Comparison of ENCODE assay signal across 8 cellular contexts in the genomic region with DNA sequence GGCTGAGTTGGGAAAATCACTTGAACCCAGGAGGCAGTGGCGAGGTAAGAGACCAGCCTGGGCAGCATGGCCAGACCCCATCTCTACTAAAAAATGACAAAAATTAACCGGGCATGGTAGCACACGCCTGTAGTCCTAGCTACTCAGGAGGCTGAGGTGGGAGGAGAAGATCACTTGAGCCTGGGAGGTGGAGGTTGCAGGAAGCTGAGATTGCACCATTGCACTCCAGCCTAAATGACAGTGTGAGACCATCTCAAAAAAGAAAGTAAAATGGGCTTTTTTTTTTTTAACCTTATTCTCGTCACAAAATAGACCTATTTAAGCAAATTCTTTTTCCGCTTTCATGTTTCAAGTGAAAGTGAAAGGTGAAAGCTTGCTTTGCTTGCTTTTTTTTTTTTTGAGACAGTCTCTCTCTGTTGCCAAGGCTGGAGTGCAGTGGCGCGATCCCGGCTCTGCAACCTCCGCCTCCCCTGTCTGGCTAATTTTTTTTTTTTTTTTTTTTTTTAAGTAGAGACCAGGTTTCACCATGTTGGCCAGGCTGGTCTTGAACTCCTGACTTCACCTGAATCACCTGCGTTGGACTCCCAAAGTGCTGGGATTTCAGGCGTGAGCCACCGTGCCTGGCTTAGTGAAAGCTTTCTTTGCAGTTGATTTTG. TPM values are rescaled to one million over a fixed set of nuclear protein-coding genes. Genes with fewer than 3 reads are reported as not detected.
DNase-seq lines count a peak whose midpoint lies in the region; TF ChIP-seq lines count a peak whose summit lies in the region.

No MANE protein-coding gene starts in this region.

- H3K4me1 ChIP-seq in Karpas-422 (ENCODE audit: low read length) (peaks cover 61% of the 10 kb centered on the region), sigmoid colon (peaks cover 0 to 64% (median 51%) of the 10 kb centered on the region in 4 donors)

- TF ChIP-seq EP300 in sigmoid colon (IDR thresholded peaks at IDR 0.05) = no peak

- H3K27ac ChIP-seq in Karpas-422 (ENCODE audit: low read length) (peak overlapping the region; percentile 92), sigmoid colon (peak overlapping the region in 1 of 4 donors; percentile 96)

- H3K27me3 Mint-ChIP-seq in brain = peaks cover 8% of the 10 kb centered on the region

- H4K20me1 ChIP-seq in Karpas-422 (ENCODE audit: insufficient read depth, low read depth, low read length) = peaks cover 69% of the 10 kb centered on the region

- peak overlapping the region; percentile 48 for H3K9ac ChIP-seq in Karpas-422 (ENCODE audit: low read length)

- DNase-seq in activated CD8-positive, alpha-beta memory T cell treated with anti-CD3 and anti-CD28 coated beads for 24 hours = peak; percentile 62
- DNase-seq in activated CD8-positive, alpha-beta memory T cell treated with anti-CD3 and anti-CD28 coated beads, Interleukin-2, amount 50 U/mL, for 4 hours = no peak
- peak; percentile 95 for DNase-seq in Karpas-422
- peak in 2 of 3 donors; percentile 20 to 25 for DNase-seq in stimulated activated CD4-positive, alpha-beta T cell treated with anti-CD3 and anti-CD28 coated beads, Interleukin-12 subunit alpha, Interleukin-12 subunit beta, amount 100 ng/mL, for 48 hours (ENCODE audit: low read depth in 2 of 3, low spot score in 1 of 3)
- DNase-seq in NCI-H2227 (lab: John Stamatoyannopoulos, UW; ENCODE audit: unreplicated experiment) = no peak
- DNase-seq in HEK293T (ENCODE audit: extremely low spot score) = no peak
- DNase-seq in sigmoid colon = no peak

- H3K27me3 ChIP-seq in Karpas-422 (ENCODE audit: low read length) = no peaks in the 10 kb centered on the region
- H3K27me3 ChIP-seq in sigmoid colon = no peaks in the 10 kb centered on the region

- peak overlapping the region in 4 of 5 experiments; percentile 27 to 49 (median 36) for H3K4me3 Mint-ChIP-seq in brain

- intact Hi-C loops in sigmoid colon (cut with DNase I) = no loop called here

- TF ChIP-seq CTCF in brain (conservative IDR thresholded peaks at IDR 0.05) (no peak), sigmoid colon (IDR thresholded peaks at IDR 0.05) (no peak)

- no peaks in the 10 kb centered on the region for H3K9me2 ChIP-seq in Karpas-422 (replicated peaks; ENCODE audit: insufficient read depth, low read length)

- CTCF ChIA-PET in HEK293T (lab: Yijun Ruan, JAX) = no interaction called here

- 48 to 71% methylated on average over 12 of the region's 12 CpGs for WGBS in sigmoid colon, 2 donors

- no peaks in the 10 kb centered on the region for H3K9me3 Mint-ChIP-seq in brain

- H2AFZ ChIP-seq in Karpas-422 (ENCODE audit: low read length) = no peak overlapping the region

- peaks cover 64% of the 10 kb centered on the region for H3K4me1 Mint-ChIP-seq in brain

- H3K4me3 ChIP-seq in Karpas-422 (ENCODE audit: low read length) (peak overlapping the region; percentile 63), sigmoid colon (peak overlapping the region in 2 of 4 donors; percentile 2 to 12)

- no peaks in the 10 kb centered on the region for H3K9me3 ChIP-seq in Karpas-422 (ENCODE audit: low read length)
- H3K9me3 ChIP-seq in sigmoid colon = no peaks in the 10 kb centered on the region

- peaks cover 47% of the 10 kb centered on the region for H3K36me3 Mint-ChIP-seq in brain

- H3K36me3 ChIP-seq in Karpas-422 (ENCODE audit: insufficient read depth, low read length) (peaks cover 35% of the 10 kb centered on the region), sigmoid colon (peaks cover 0 to 19% (median 6%) of the 10 kb centered on the region in 4 donors)

- peak overlapping the region; percentile 98 for H3K4me2 ChIP-seq in Karpas-422 (ENCODE audit: low read depth, low read length, poor library complexity, severe bottlenecking)

- POLR2A ChIA-PET in HEK293T (lab: Yijun Ruan, JAX) = interaction anchor here (0.5 kb wide), 1 partner anchor 9 kb away, joined by 3 read pairs; no protein-coding TSS in a partner anchor

- no peak for TF ChIP-seq POLR2A in sigmoid colon (IDR thresholded peaks at IDR 0.05)

- H3K79me2 ChIP-seq in Karpas-422 (ENCODE audit: low read length) = peaks cover 89% of the 10 kb centered on the region

- H3K27ac Mint-ChIP-seq in brain = peak overlapping the region in 1 of 5 experiments; percentile 11

TF ChIP-seq in HEK293T, 16 proteins besides CTCF, POLR2A, EP300 and RAD21:
- TF ChIP-seq FOXK2 (IDR thresholded peaks at IDR 0.05) = no peak
- no peak for TF ChIP-seq FOXA1 (IDR thresholded peaks at IDR 0.05)
- no peak for TF ChIP-seq NFRKB (IDR thresholded peaks at IDR 0.05)
- no peak for TF ChIP-seq LEF1 (IDR thresholded peaks at IDR 0.05; ENCODE audit: borderline replicate concordance)

RNA-seq across cellular contexts. Expression of gene PDIA3, which starts 3.6 kb away (rescaled TPM):
- total RNA-seq in Karpas-422 (2014; rRNA removed; shearing (Covaris generic); ENCODE audit: low replicate concordance) = 160 and 198 TPM in 2 replicates
- polyA plus RNA-seq in brain (ENCODE audit: insufficient read depth, low read depth, low replicate concordance) (231 TPM), sigmoid colon (100 to 1,000 TPM in 1 of 3 donors, 10 to 100 TPM in 2; 36.6 to 430 (median 82.5) TPM)
- total RNA-seq in sigmoid colon = 10 to 100 TPM; 62.0 to 66.2 (median 63.4) TPM

RNA-seq across cellular contexts. Expression of gene ELL3, which starts 26.9 kb away (rescaled TPM):
- total RNA-seq in Karpas-422 (2014; rRNA removed; shearing (Covaris generic); ENCODE audit: low replicate concordance) = 522 and 565 TPM in 2 replicates
- polyA plus RNA-seq in brain (ENCODE audit: insufficient read depth, low read depth, low replicate concordance) = 10.6 TPM
- 1 to 10 TPM; 1.9 to 6.4 (median 4.3) TPM for total RNA-seq in sigmoid colon
- polyA plus RNA-seq in sigmoid colon = 10 to 100 TPM; 31.1 to 45.8 (median 36.0) TPM

RNA-seq across cellular contexts. Expression of gene SERF2, which starts 42.3 kb away (rescaled TPM):
- 882 and 1,084 TPM in 2 replicates for total RNA-seq in Karpas-422 (2014; rRNA removed; shearing (Covaris generic); ENCODE audit: low replicate concordance)
- polyA plus RNA-seq in brain (ENCODE audit: insufficient read depth, low read depth, low replicate concordance) (789 TPM), sigmoid colon (1,000 to 10,000 TPM; 1,723 to 3,090 (median 2,981) TPM)
- total RNA-seq in sigmoid colon = 100 to 1,000 TPM; 625 to 803 (median 718) TPM

RNA-seq across cellular contexts. Expression of gene SERINC4, which starts 50.2 kb away (rescaled TPM):
- total RNA-seq in Karpas-422 (2014; rRNA removed; shearing (Covaris generic); ENCODE audit: low replicate concordance) = not detected in 2 replicates
- polyA plus RNA-seq in brain (ENCODE audit: insufficient read depth, low read depth, low replicate concordance) (0.22 TPM), sigmoid colon (under 1 TPM in 2 of 3 donors, not detected in 1; 0.60 to 0.61 TPM)
- under 1 TPM in 1 of 4 donors, not detected in 3; 0.27 TPM for total RNA-seq in sigmoid colon

RNA-seq across cellular contexts. Expression of gene HYPK, which starts 50.6 kb away (rescaled TPM):
- 31.1 and 32.5 TPM in 2 replicates for total RNA-seq in Karpas-422 (2014; rRNA removed; shearing (Covaris generic); ENCODE audit: low replicate concordance)
- polyA plus RNA-seq in brain (ENCODE audit: insufficient read depth, low read depth, low replicate concordance) (6.7 TPM), sigmoid colon (10 to 100 TPM; 13.8 to 22.2 (median 14.7) TPM)
- 10 to 100 TPM in 2 of 4 donors, 1 to 10 TPM in 2; 3.6 to 22.8 (median 10.4) TPM for total RNA-seq in sigmoid colon

Comparison
In these comparisons a context has a peak if more than half of its experiments do, and no peak if none do; other contexts are left out.
1. DNase-seq: peak in activated CD8-positive, alpha-beta memory T cell treated with anti-CD3 and anti-CD28 coated beads for 24 hours (single experiment), Karpas-422 (single experiment) and stimulated activated CD4-positive, alpha-beta T cell treated with anti-CD3 and anti-CD28 coated beads, Interleukin-12 subunit alpha, Interleukin-12 subunit beta, amount 100 ng/mL, for 48 hours (2 of 3); none in activated CD8-positive, alpha-beta memory T cell treated with anti-CD3 and anti-CD28 coated beads, Interleukin-2, amount 50 U/mL, for 4 hours (single experiment), NCI-H2227 (single experiment), HEK293T (single experiment) and sigmoid colon (single experiment).
2. RNA of gene ELL3, which starts 26.9 kb away (total RNA-seq): 522 to 565 TPM in Karpas-422; 1.9 to 6.4 TPM in sigmoid colon; every median in the first group is over 10 times any median in the second.